In the genomic region with DNA sequence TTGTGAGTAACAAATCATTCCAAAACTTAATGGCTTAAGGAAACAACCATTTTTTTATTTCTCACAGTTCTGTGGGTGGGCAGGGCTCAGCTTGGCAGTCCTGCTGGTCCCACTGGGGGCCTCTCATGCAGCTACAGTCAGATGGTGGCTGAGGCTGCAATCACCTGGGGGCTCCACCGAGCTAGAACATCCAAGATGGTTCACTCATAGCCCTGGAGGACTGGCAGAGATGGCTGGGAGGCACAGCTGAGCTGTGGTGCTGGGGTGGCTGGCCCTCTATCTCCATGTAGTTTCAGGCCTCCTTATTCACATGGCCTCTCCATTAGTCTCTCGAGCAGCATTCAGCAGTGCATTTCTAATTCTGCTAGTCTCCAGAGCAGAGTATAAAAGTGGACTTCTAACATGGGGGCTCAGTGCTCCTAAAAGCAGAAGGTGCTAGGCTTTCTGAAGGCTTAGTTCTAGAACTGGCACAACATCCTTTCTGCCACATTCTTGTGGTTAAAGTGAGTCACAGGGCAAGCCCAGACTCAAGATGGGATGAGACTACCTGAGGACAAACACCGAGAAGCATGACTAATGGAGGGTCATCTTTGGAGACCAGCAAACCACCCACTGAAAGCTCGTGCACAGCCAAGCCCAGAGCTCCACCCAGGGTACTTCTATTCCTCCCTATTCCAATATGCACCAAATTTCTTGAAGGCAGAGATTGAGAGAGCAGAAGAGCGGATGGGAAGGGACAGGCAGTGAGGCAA, we compare ENCODE assay signal across 10 cellular contexts. TPM values are rescaled to one million over a fixed set of nuclear protein-coding genes. Genes with fewer than 3 reads are reported as not detected.
DNase-seq lines count a peak whose midpoint lies in the region; ATAC-seq lines count a peak whose summit lies in the region.
"Had no signal": no experiment of that assay in that cellular context is flagged by ENCODE, and none has a peak within 500 bp of the region (broad histone marks: within the 10 kb centered on the region; RNA-seq: fewer than 3 reads in every experiment).

No MANE protein-coding gene starts in this region.

- peak overlapping the region; percentile 82 for H3K27ac ChIP-seq in epithelial cell of prostate

- H3K27ac Mint-ChIP-seq in activated T-cell treated with anti-CD3 and anti-CD28 coated beads, Interleukin-2, amount 50 U/mL, for 72 hours: no peak overlapping the region
- no peak overlapping the region for H3K27ac Mint-ChIP-seq in activated T-cell treated with anti-CD3 and anti-CD28 coated beads, Interleukin-2, amount 50 U/mL, for 24 hours
- no peak overlapping the region for H3K27ac Mint-ChIP-seq in stimulated activated naive B cell treated with anti-CD40 and anti-IgM and Interleukin-4, amounts not matched to agents 10 μg/mL and 1 μg/mL and 100 μg/mL, for 72 hours
- H3K27ac Mint-ChIP-seq: CD4-positive, alpha-beta memory T cell; endodermal cell had no signal

- H3K9me3 ChIP-seq in MG63: no peaks in the 10 kb centered on the region

- no peaks in the 10 kb centered on the region for H3K36me3 ChIP-seq in MG63

- no peaks in the 10 kb centered on the region for H3K9me3 Mint-ChIP-seq in activated T-cell treated with anti-CD3 and anti-CD28 coated beads, Interleukin-2, amount 50 U/mL, for 72 hours
- H3K9me3 Mint-ChIP-seq in activated T-cell treated with anti-CD3 and anti-CD28 coated beads, Interleukin-2, amount 50 U/mL, for 24 hours: no peaks in the 10 kb centered on the region
- no peaks in the 10 kb centered on the region for H3K9me3 Mint-ChIP-seq in stimulated activated naive B cell treated with anti-CD40 and anti-IgM and Interleukin-4, amounts not matched to agents 10 μg/mL and 1 μg/mL and 100 μg/mL, for 72 hours
- H3K9me3 Mint-ChIP-seq: endodermal cell had no signal

- DNase-seq in activated T-cell treated with anti-CD3 and anti-CD28 coated beads, Interleukin-2, amount 50 U/mL, for 72 hours: peak; percentile 12 to 19
- no peak for DNase-seq in activated T-cell treated with anti-CD3 and anti-CD28 coated beads, Interleukin-2, amount 50 U/mL, for 24 hours
- DNase-seq in MG63 (peak; percentile 78), epithelial cell of prostate (ENCODE audit: low read depth, low spot score) (peak; percentile 95), ureter (ENCODE audit: low spot score) (no peak)
- no peak for DNase-seq in stimulated activated naive B cell treated with anti-CD40 and anti-IgM and Interleukin-4, amounts not matched to agents 10 μg/mL and 1 μg/mL and 100 μg/mL, for 72 hours
- DNase-seq: CD4-positive, alpha-beta memory T cell; endodermal cell had no signal

- peaks cover 23% of the 10 kb centered on the region for H3K27me3 Mint-ChIP-seq in activated T-cell treated with anti-CD3 and anti-CD28 coated beads, Interleukin-2, amount 50 U/mL, for 72 hours (ENCODE audit: low read depth)
- peaks cover 11% of the 10 kb centered on the region for H3K27me3 Mint-ChIP-seq in activated T-cell treated with anti-CD3 and anti-CD28 coated beads, Interleukin-2, amount 50 U/mL, for 24 hours
- H3K27me3 Mint-ChIP-seq in stimulated activated naive B cell treated with anti-CD40 and anti-IgM and Interleukin-4, amounts not matched to agents 10 μg/mL and 1 μg/mL and 100 μg/mL, for 72 hours: peaks cover 15 to 22% of the 10 kb centered on the region in 2 donors

- ATAC-seq in activated T-cell treated with anti-CD3 and anti-CD28 coated beads, Interleukin-2, amount 50 U/mL, for 72 hours (replicated peaks in 1 of 2): peak; percentile 84 to 86
- peak; percentile 19 to 33 for ATAC-seq in stimulated activated naive B cell treated with anti-CD40 and anti-IgM and Interleukin-4, amounts not matched to agents 10 μg/mL and 1 μg/mL and 100 μg/mL, for 72 hours (replicated peaks)
- no peak for ATAC-seq in HG03135 (IDR thresholded peaks at IDR 0.05; ENCODE audit: unreplicated experiment)
- no peak for ATAC-seq in GM18502 (IDR thresholded peaks at IDR 0.05; ENCODE audit: poor library complexity, unreplicated experiment)

- H3K4me1 Mint-ChIP-seq in activated T-cell treated with anti-CD3 and anti-CD28 coated beads, Interleukin-2, amount 50 U/mL, for 72 hours (ENCODE audit: low read depth): peaks cover 7% of the 10 kb centered on the region
- no peaks in the 10 kb centered on the region for H3K4me1 Mint-ChIP-seq in activated T-cell treated with anti-CD3 and anti-CD28 coated beads, Interleukin-2, amount 50 U/mL, for 24 hours (ENCODE audit: low read depth)
- H3K4me1 Mint-ChIP-seq in stimulated activated naive B cell treated with anti-CD40 and anti-IgM and Interleukin-4, amounts not matched to agents 10 μg/mL and 1 μg/mL and 100 μg/mL, for 72 hours: no peaks in the 10 kb centered on the region

- H3K4me3 Mint-ChIP-seq in activated T-cell treated with anti-CD3 and anti-CD28 coated beads, Interleukin-2, amount 50 U/mL, for 72 hours: no peak overlapping the region
- H3K4me3 Mint-ChIP-seq in activated T-cell treated with anti-CD3 and anti-CD28 coated beads, Interleukin-2, amount 50 U/mL, for 24 hours: no peak overlapping the region
- no peak overlapping the region for H3K4me3 Mint-ChIP-seq in stimulated activated naive B cell treated with anti-CD40 and anti-IgM and Interleukin-4, amounts not matched to agents 10 μg/mL and 1 μg/mL and 100 μg/mL, for 72 hours
- H3K4me3 Mint-ChIP-seq: CD4-positive, alpha-beta memory T cell; endodermal cell had no signal

- H3K36me3 Mint-ChIP-seq in activated T-cell treated with anti-CD3 and anti-CD28 coated beads, Interleukin-2, amount 50 U/mL, for 72 hours (ENCODE audit: insufficient read depth in 2 of 2): no peaks in the 10 kb centered on the region
- H3K36me3 Mint-ChIP-seq in activated T-cell treated with anti-CD3 and anti-CD28 coated beads, Interleukin-2, amount 50 U/mL, for 24 hours (ENCODE audit: low read depth): no peaks in the 10 kb centered on the region
- no peaks in the 10 kb centered on the region for H3K36me3 Mint-ChIP-seq in stimulated activated naive B cell treated with anti-CD40 and anti-IgM and Interleukin-4, amounts not matched to agents 10 μg/mL and 1 μg/mL and 100 μg/mL, for 72 hours
- H3K36me3 Mint-ChIP-seq: CD4-positive, alpha-beta memory T cell had no signal

- no peak overlapping the region for H3K4me3 ChIP-seq in MG63

- H3K27me3 ChIP-seq in MG63: no peaks in the 10 kb centered on the region

RNA-seq across cellular contexts. Expression of a gene that starts 6.3 kb away (rescaled TPM):
- total RNA-seq in activated T-cell treated with anti-CD3 and anti-CD28 coated beads, Interleukin-2, amount 50 U/mL, for 72 hours: not detected
- total RNA-seq in MG63 (2014; rRNA removed; shearing (Covaris generic); ENCODE audit: low replicate concordance): not detected in 2 replicates
- total RNA-seq in ureter: not detected
- total RNA-seq: CD4-positive, alpha-beta memory T cell; endodermal cell had no signal

RNA-seq across cellular contexts. Expression of a gene that starts 29.5 kb away (rescaled TPM):
- 1 to 10 TPM in 1 of 2 donors, under 1 TPM in 1; 0.62 to 1.5 TPM for total RNA-seq in activated T-cell treated with anti-CD3 and anti-CD28 coated beads, Interleukin-2, amount 50 U/mL, for 72 hours
- 0.03 and 0.15 TPM in 2 replicates for total RNA-seq in MG63 (2014; rRNA removed; shearing (Covaris generic); ENCODE audit: low replicate concordance)
- 0.49 TPM for total RNA-seq in ureter

Comparison
In these comparisons a context has a peak if more than half of its experiments do, and no peak if none do; other contexts are left out.
1. DNase-seq: peak in activated T-cell treated with anti-CD3 and anti-CD28 coated beads, Interleukin-2, amount 50 U/mL, for 72 hours (2 of 2), MG63 (single experiment) and epithelial cell of prostate (single experiment); none in activated T-cell treated with anti-CD3 and anti-CD28 coated beads, Interleukin-2, amount 50 U/mL, for 24 hours (single experiment), stimulated activated naive B cell treated with anti-CD40 and anti-IgM and Interleukin-4, amounts not matched to agents 10 μg/mL and 1 μg/mL and 100 μg/mL, for 72 hours (single experiment) and ureter (single experiment).
2. ATAC-seq: peak in activated T-cell treated with anti-CD3 and anti-CD28 coated beads, Interleukin-2, amount 50 U/mL, for 72 hours (2 of 2) and stimulated activated naive B cell treated with anti-CD40 and anti-IgM and Interleukin-4, amounts not matched to agents 10 μg/mL and 1 μg/mL and 100 μg/mL, for 72 hours (2 of 2); none in HG03135 (single experiment) and GM18502 (single experiment).